1 cellular context compared by ENCODE assay signal in the genomic region with DNA sequence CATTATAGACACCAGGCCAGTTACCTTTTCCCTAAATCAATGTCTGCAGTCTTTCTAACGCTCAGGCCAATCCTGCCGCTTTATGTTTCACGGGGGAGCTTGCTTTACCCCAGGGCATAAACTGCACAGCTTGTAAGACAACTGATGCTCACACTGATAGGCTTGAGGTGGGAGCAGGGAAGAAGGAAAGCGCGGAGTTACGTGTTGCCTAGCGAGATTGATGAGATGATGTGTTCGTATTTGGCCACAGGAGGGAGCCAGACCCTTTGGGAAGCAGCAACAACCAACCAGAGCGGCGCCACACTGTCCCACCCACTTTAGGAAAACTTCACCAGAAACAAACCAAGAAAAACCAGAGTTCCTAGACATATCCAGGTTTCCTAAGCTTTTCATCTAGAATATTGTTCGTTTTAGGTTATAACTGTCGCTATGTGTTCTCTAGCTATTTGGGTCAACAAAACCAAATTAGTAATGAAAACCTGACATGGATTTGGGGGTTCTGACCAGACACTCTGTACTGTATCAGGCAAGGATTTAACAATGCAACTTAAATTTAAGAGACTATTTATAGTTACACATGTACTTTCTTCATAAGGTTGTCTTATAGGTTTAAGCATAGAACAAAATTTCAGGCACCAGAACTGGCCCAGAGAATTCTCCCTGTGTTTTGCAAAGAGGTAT.
TF ChIP-seq lines count a peak whose summit lies in the region.

No MANE protein-coding gene starts in this region.

TF ChIP-seq in K562, 482 proteins besides CTCF, POLR2A, EP300 and RAD21 (continued from another document and continues in another):
- TF ChIP-seq, protein P1, sequence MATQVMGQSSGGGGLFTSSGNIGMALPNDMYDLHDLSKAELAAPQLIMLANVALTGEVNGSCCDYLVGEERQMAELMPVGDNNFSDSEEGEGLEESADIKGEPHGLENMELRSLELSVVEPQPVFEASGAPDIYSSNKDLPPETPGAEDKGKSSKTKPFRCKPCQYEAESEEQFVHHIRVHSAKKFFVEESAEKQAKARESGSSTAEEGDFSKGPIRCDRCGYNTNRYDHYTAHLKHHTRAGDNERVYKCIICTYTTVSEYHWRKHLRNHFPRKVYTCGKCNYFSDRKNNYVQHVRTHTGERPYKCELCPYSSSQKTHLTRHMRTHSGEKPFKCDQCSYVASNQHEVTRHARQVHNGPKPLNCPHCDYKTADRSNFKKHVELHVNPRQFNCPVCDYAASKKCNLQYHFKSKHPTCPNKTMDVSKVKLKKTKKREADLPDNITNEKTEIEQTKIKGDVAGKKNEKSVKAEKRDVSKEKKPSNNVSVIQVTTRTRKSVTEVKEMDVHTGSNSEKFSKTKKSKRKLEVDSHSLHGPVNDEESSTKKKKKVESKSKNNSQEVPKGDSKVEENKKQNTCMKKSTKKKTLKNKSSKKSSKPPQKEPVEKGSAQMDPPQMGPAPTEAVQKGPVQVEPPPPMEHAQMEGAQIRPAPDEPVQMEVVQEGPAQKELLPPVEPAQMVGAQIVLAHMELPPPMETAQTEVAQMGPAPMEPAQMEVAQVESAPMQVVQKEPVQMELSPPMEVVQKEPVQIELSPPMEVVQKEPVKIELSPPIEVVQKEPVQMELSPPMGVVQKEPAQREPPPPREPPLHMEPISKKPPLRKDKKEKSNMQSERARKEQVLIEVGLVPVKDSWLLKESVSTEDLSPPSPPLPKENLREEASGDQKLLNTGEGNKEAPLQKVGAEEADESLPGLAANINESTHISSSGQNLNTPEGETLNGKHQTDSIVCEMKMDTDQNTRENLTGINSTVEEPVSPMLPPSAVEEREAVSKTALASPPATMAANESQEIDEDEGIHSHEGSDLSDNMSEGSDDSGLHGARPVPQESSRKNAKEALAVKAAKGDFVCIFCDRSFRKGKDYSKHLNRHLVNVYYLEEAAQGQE (CRISPR knock-in tag; IDR thresholded peaks at IDR 0.05; ENCODE audit: low read depth) = no peak
- peak; percentile 81; the same call in 1 of the 2 replicates for TF ChIP-seq CC2D1A (IDR thresholded peaks at IDR 0.05)
- TF ChIP-seq MIER1 (IDR thresholded peaks at IDR 0.05; ENCODE audit: low read depth) = no peak
- TF ChIP-seq ZNF780A (CRISPR knock-in tag; IDR thresholded peaks at IDR 0.05) = no peak
- TF ChIP-seq TBP (optimal IDR thresholded peaks at IDR 0.05; ENCODE audit: low read depth, low read length) = no peak
- 0 out of 4 replicates have a peak, but pooled peaks of 1 of the 2 experiments have one; percentile 22 for TF ChIP-seq TRIM24 (IDR thresholded peaks at IDR 0.05)
- TF ChIP-seq NR2F6 (CRISPR knock-in tag; IDR thresholded peaks at IDR 0.05) = no peak
- no peak for TF ChIP-seq ZFPM2 (CRISPR knock-in tag; IDR thresholded peaks at IDR 0.05)
- no peak for TF ChIP-seq SRSF7 (optimal IDR thresholded peaks at IDR 0.05; ENCODE audit: low read depth, low read length)
- no peak for TF ChIP-seq ZNF134 (CRISPR knock-in tag; conservative IDR thresholded peaks at IDR 0.05)
- no peak for TF ChIP-seq CBFB (CRISPR knock-in tag; IDR thresholded peaks at IDR 0.05)
- TF ChIP-seq, protein P2, sequence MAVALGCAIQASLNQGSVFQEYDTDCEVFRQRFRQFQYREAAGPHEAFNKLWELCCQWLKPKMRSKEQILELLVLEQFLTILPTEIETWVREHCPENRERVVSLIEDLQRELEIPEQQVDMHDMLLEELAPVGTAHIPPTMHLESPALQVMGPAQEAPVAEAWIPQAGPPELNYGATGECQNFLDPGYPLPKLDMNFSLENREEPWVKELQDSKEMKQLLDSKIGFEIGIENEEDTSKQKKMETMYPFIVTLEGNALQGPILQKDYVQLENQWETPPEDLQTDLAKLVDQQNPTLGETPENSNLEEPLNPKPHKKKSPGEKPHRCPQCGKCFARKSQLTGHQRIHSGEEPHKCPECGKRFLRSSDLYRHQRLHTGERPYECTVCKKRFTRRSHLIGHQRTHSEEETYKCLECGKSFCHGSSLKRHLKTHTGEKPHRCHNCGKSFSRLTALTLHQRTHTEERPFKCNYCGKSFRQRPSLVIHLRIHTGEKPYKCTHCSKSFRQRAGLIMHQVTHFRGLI (CRISPR knock-in tag; IDR thresholded peaks at IDR 0.05) = no peak
- TF ChIP-seq TOE1 (IDR thresholded peaks at IDR 0.05; ENCODE audit: borderline replicate concordance) = no peak
- TF ChIP-seq TOE1 (CRISPR knock-in tag; IDR thresholded peaks at IDR 0.05; ENCODE audit: borderline replicate concordance, low read depth) = no peak
- no peak for TF ChIP-seq MYNN (IDR thresholded peaks at IDR 0.05)
- no peak for TF ChIP-seq MYNN (CRISPR knock-in tag; IDR thresholded peaks at IDR 0.05)
- no peak for TF ChIP-seq ZC3H4 (CRISPR knock-in tag; IDR thresholded peaks at IDR 0.05; ENCODE audit: borderline replicate concordance)
- no peak for TF ChIP-seq HNRNPLL (IDR thresholded peaks at IDR 0.05; ENCODE audit: low read depth, low read length, poor library complexity, severe bottlenecking)
- no peak for TF ChIP-seq TGIF2 (CRISPR knock-in tag; IDR thresholded peaks at IDR 0.05)
- TF ChIP-seq, protein P3, sequence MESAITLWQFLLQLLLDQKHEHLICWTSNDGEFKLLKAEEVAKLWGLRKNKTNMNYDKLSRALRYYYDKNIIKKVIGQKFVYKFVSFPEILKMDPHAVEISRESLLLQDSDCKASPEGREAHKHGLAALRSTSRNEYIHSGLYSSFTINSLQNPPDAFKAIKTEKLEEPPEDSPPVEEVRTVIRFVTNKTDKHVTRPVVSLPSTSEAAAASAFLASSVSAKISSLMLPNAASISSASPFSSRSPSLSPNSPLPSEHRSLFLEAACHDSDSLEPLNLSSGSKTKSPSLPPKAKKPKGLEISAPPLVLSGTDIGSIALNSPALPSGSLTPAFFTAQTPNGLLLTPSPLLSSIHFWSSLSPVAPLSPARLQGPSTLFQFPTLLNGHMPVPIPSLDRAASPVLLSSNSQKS (CRISPR knock-in tag; IDR thresholded peaks at IDR 0.05) = no peak
- TF ChIP-seq MED1 (CRISPR knock-in tag; IDR thresholded peaks at IDR 0.05; ENCODE audit: borderline replicate concordance) = no peak
- no peak for TF ChIP-seq DNMT1 (IDR thresholded peaks at IDR 0.05)
- TF ChIP-seq U2AF2 (optimal IDR thresholded peaks at IDR 0.05; ENCODE audit: low read depth, low read length) = no peak
- no peak for TF ChIP-seq ZNF551 (CRISPR knock-in tag; IDR thresholded peaks at IDR 0.05)
- TF ChIP-seq ILF3 (IDR thresholded peaks at IDR 0.05; ENCODE audit: borderline replicate concordance) = no peak
- TF ChIP-seq, protein P4, sequence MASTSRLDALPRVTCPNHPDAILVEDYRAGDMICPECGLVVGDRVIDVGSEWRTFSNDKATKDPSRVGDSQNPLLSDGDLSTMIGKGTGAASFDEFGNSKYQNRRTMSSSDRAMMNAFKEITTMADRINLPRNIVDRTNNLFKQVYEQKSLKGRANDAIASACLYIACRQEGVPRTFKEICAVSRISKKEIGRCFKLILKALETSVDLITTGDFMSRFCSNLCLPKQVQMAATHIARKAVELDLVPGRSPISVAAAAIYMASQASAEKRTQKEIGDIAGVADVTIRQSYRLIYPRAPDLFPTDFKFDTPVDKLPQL (IDR thresholded peaks at IDR 0.05; ENCODE audit: extremely low read depth, insufficient read length) = no peak
- TF ChIP-seq, protein P5, sequence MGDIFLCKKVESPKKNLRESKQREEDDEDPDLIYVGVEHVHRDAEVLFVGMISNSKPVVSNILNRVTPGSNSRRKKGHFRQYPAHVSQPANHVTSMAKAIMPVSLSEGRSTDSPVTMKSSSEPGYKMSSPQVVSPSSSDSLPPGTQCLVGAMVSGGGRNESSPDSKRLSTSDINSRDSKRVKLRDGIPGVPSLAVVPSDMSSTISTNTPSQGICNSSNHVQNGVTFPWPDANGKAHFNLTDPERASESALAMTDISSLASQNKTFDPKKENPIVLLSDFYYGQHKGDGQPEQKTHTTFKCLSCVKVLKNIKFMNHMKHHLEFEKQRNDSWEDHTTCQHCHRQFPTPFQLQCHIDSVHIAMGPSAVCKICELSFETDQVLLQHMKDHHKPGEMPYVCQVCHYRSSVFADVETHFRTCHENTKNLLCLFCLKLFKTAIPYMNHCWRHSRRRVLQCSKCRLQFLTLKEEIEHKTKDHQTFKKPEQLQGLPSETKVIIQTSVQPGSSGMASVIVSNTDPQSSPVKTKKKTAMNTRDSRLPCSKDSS (IDR thresholded peaks at IDR 0.05; ENCODE audit: low read depth, partially characterized antibody) = no peak
- no peak; a peak in 1 of 4 replicates for TF ChIP-seq SIX5 (IDR thresholded peaks at IDR 0.05; ENCODE audit: borderline replicate concordance in 1 of 2, insufficient read depth in 1 of 2, low read depth in 1 of 2, low read length in 2 of 2)
- peak; percentile 77; the same call in 1 of the 2 replicates for TF ChIP-seq ARID2 (IDR thresholded peaks at IDR 0.05)
- peak; percentile 99 for TF ChIP-seq KLF13 (tag; IDR thresholded peaks at IDR 0.05; ENCODE audit: borderline replicate concordance, low read depth)
- no peak for TF ChIP-seq KDM5B (IDR thresholded peaks at IDR 0.05; ENCODE audit: insufficient replicate concordance, low read depth, low read length)
- TF ChIP-seq ERF (CRISPR knock-in tag; IDR thresholded peaks at IDR 0.05) = no peak
- no peak for TF ChIP-seq RNF2 (IDR thresholded peaks at IDR 0.05)
- no peak for TF ChIP-seq CBX1 (IDR thresholded peaks at IDR 0.05; ENCODE audit: low read depth)
- peak; percentile 78 for TF ChIP-seq SMAD4 (CRISPR knock-in tag; conservative IDR thresholded peaks at IDR 0.05)
- TF ChIP-seq, protein P6, sequence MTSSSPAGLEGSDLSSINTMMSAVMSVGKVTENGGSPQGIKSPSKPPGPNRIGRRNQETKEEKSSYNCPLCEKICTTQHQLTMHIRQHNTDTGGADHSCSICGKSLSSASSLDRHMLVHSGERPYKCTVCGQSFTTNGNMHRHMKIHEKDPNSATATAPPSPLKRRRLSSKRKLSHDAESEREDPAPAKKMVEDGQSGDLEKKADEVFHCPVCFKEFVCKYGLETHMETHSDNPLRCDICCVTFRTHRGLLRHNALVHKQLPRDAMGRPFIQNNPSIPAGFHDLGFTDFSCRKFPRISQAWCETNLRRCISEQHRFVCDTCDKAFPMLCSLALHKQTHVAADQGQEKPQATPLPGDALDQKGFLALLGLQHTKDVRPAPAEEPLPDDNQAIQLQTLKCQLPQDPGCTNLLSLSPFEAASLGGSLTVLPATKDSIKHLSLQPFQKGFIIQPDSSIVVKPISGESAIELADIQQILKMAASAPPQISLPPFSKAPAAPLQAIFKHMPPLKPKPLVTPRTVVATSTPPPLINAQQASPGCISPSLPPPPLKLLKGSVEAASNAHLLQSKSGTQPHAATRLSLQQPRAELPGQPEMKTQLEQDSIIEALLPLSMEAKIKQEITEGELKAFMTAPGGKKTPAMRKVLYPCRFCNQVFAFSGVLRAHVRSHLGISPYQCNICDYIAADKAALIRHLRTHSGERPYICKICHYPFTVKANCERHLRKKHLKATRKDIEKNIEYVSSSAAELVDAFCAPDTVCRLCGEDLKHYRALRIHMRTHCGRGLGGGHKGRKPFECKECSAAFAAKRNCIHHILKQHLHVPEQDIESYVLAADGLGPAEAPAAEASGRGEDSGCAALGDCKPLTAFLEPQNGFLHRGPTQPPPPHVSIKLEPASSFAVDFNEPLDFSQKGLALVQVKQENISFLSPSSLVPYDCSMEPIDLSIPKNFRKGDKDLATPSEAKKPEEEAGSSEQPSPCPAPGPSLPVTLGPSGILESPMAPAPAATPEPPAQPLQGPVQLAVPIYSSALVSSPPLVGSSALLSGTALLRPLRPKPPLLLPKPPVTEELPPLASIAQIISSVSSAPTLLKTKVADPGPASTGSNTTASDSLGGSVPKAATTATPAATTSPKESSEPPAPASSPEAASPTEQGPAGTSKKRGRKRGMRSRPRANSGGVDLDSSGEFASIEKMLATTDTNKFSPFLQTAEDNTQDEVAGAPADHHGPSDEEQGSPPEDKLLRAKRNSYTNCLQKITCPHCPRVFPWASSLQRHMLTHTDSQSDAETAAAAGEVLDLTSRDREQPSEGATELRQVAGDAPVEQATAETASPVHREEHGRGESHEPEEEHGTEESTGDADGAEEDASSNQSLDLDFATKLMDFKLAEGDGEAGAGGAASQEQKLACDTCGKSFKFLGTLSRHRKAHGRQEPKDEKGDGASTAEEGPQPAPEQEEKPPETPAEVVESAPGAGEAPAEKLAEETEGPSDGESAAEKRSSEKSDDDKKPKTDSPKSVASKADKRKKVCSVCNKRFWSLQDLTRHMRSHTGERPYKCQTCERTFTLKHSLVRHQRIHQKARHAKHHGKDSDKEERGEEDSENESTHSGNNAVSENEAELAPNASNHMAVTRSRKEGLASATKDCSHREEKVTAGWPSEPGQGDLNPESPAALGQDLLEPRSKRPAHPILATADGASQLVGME (CRISPR knock-in tag; IDR thresholded peaks at IDR 0.05) = no peak
- TF ChIP-seq HDAC2 (IDR thresholded peaks at IDR 0.05) = 0 out of 2 replicates have a peak, but pooled peaks have one; percentile 31
- TF ChIP-seq JUND (IDR thresholded peaks at IDR 0.05; ENCODE audit: borderline replicate concordance, low read depth, low read length) = 0 out of 2 replicates have a peak, but pooled peaks have one; percentile 51
- peak; percentile 52; the same call in 1 of the 3 replicates for TF ChIP-seq JUND (tag; IDR thresholded peaks at IDR 0.05; ENCODE audit: borderline replicate concordance, low read depth, low read length)
- TF ChIP-seq, protein P7, sequence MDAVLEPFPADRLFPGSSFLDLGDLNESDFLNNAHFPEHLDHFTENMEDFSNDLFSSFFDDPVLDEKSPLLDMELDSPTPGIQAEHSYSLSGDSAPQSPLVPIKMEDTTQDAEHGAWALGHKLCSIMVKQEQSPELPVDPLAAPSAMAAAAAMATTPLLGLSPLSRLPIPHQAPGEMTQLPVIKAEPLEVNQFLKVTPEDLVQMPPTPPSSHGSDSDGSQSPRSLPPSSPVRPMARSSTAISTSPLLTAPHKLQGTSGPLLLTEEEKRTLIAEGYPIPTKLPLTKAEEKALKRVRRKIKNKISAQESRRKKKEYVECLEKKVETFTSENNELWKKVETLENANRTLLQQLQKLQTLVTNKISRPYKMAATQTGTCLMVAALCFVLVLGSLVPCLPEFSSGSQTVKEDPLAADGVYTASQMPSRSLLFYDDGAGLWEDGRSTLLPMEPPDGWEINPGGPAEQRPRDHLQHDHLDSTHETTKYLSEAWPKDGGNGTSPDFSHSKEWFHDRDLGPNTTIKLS (IDR thresholded peaks at IDR 0.05; ENCODE audit: borderline replicate concordance, low read depth) = no peak
- TF ChIP-seq, protein P8, sequence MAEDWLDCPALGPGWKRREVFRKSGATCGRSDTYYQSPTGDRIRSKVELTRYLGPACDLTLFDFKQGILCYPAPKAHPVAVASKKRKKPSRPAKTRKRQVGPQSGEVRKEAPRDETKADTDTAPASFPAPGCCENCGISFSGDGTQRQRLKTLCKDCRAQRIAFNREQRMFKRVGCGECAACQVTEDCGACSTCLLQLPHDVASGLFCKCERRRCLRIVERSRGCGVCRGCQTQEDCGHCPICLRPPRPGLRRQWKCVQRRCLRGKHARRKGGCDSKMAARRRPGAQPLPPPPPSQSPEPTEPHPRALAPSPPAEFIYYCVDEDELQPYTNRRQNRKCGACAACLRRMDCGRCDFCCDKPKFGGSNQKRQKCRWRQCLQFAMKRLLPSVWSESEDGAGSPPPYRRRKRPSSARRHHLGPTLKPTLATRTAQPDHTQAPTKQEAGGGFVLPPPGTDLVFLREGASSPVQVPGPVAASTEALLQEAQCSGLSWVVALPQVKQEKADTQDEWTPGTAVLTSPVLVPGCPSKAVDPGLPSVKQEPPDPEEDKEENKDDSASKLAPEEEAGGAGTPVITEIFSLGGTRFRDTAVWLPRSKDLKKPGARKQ (CRISPR knock-in tag; IDR thresholded peaks at IDR 0.05) = no peak
